In the genomic region with DNA sequence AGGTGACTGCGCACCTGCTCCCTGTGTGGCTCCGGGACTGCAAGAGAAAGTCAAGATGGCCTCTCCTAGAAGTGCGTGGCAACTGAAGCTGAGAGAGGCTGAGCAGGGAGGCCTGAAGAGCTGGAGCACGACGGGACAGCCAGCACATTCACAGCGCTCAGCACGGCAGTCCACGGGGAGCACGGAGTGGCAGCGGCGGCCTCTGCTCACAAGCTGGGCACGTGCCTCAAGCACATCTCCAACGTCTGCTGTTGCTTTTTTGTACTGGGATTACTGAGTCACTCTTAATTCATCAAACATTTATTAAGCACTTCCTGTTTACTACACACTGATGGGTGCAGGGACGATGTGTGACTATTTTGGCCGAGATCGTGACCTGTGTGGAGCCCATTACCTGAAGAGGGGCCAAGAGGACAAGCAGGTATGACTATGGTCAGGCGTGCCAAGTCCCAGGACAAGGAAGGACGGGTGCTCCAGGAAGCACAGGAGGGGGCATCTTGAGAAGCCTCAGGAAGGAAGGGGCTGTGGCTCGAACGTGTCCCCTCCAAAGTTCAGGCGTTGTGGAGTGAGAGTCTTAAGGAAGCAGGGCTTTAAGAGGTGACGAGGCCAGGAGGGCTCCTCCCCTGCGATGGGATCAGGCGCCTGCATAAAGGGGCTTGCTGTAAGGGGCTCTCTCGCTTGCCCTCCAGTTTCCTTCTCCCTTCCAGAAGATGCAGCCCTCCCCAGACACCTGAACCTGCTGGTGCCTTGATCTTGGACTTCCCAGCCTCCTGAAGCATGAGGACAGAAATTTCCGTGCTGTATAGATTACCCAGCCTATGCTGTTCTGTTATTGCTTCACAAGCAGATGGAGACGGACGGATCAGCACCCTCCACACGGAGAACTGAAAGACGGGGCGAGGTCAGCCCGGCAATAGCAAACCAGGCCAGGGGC, we compare ENCODE assay signal across 20 cellular contexts.
DNase-seq lines count a peak whose midpoint lies in the region; TF ChIP-seq lines count a peak whose summit lies in the region.
"Had no signal": no experiment of that assay in that cellular context is flagged by ENCODE, and none has a peak within 500 bp of the region (broad histone marks: within the 10 kb centered on the region; RNA-seq: fewer than 3 reads in every experiment).

No MANE protein-coding gene starts in this region.

- peaks cover 11% of the 10 kb centered on the region for H3K79me1 ChIP-seq in mesenchymal stem cell (replicated peaks; ENCODE audit: low read length, poor library complexity, severe bottlenecking)

- no peak overlapping the region for H2BK5ac ChIP-seq in mesenchymal stem cell (ENCODE audit: low read depth, low read length, poor library complexity, severe bottlenecking)

- no peak overlapping the region for H2AFZ ChIP-seq in mesenchymal stem cell (ENCODE audit: low read depth, low read length)
- H2AFZ ChIP-seq: hepatocyte had no signal

- H3K9ac ChIP-seq in HUES64 (ENCODE audit: low read depth, low read length): no peak overlapping the region
- H3K9ac ChIP-seq in mesenchymal stem cell (ENCODE audit: low read length): no peak overlapping the region
- H3K9ac ChIP-seq: KMS-11 had no signal

- WGBS in HUES64: 85% methylated on average over 32 of the region's 32 CpGs
- WGBS in mesenchymal stem cell: 83% methylated on average over 31 of the region's 32 CpGs

- no peaks in the 10 kb centered on the region for H3K9me3 Mint-ChIP-seq in type B pancreatic cell
- H3K9me3 Mint-ChIP-seq: activated CD4-positive, alpha-beta memory T cell treated with anti-CD3 and anti-CD28 coated beads, Interleukin-2, amount 10 ng/mL, durations not matched to agents 7 days and 5 days; activated T-cell treated with anti-CD3 and anti-CD28 coated beads, Interleukin-2, amount 50 U/mL, for 72 hours; HFFc6 had no signal

- H3K18ac ChIP-seq in mesenchymal stem cell (ENCODE audit: low read depth in 1 of 2, low read length in 2 of 2): no peak overlapping the region

- no peak for TF ChIP-seq CTCF in type B pancreatic cell (conservative IDR thresholded peaks at IDR 0.05)

- no peak overlapping the region for H4K8ac ChIP-seq in mesenchymal stem cell (ENCODE audit: low read length)

- H3K4me1 Mint-ChIP-seq in type B pancreatic cell (ENCODE audit: unreplicated experiment): peaks cover 22% of the 10 kb centered on the region
- H3K4me1 Mint-ChIP-seq: activated CD4-positive, alpha-beta memory T cell treated with anti-CD3 and anti-CD28 coated beads, Interleukin-2, amount 10 ng/mL, durations not matched to agents 7 days and 5 days had no signal

- H3K14ac ChIP-seq in mesenchymal stem cell (ENCODE audit: low read length in 2 of 2): no peak overlapping the region

- H2BK120ac ChIP-seq in mesenchymal stem cell (ENCODE audit: low read depth, low read length): no peak overlapping the region

- H3K36me3 Mint-ChIP-seq in type B pancreatic cell: no peaks in the 10 kb centered on the region

- no peak overlapping the region for H3K4me2 ChIP-seq in mesenchymal stem cell (ENCODE audit: low read length, poor library complexity, severe bottlenecking)
- H3K4me2 ChIP-seq: KMS-11 had no signal

- peak overlapping the region; percentile 45 for H3K4me3 Mint-ChIP-seq in type B pancreatic cell
- H3K4me3 Mint-ChIP-seq: activated CD4-positive, alpha-beta memory T cell treated with anti-CD3 and anti-CD28 coated beads, Interleukin-2, amount 10 ng/mL, durations not matched to agents 7 days and 5 days; activated T-cell treated with anti-CD3 and anti-CD28 coated beads, Interleukin-2, amount 50 U/mL, for 72 hours; HFFc6 had no signal

- H3K4me1 ChIP-seq in HUES64 (ENCODE audit: insufficient read depth, low read length) (peaks cover 26% of the 10 kb centered on the region), mesenchymal stem cell (ENCODE audit: control insufficient read depth, insufficient read depth, low read depth, low read length) (peaks cover 27% of the 10 kb centered on the region)

- H3K36me3 ChIP-seq in HUES64 (ENCODE audit: insufficient read depth, low read length): no peaks in the 10 kb centered on the region
- H3K36me3 ChIP-seq in mesenchymal stem cell (ENCODE audit: control insufficient read depth in 1 of 2, insufficient read depth in 2 of 2, low read depth in 1 of 2, low read length in 2 of 2): peaks cover 0 to 5% of the 10 kb centered on the region in 2 experiments
- H3K36me3 ChIP-seq: ovary had no signal

- peak; percentile 48 for DNase-seq in dermis blood vessel endothelial cell
- no peak for DNase-seq in mesenchymal stem cell
- DNase-seq in type B pancreatic cell (ENCODE audit: extremely low spot score, unreplicated experiment): no peak
- DNase-seq in activated naive CD4-positive, alpha-beta T cell treated with Interleukin-2 at 50 U/mL for 16 hours: no peak
- no peak for DNase-seq in COLO829 (ENCODE audit: low spot score)
- DNase-seq in NCI-H187 (lab: John Stamatoyannopoulos, UW): no peak
- DNase-seq: activated CD4-positive, alpha-beta memory T cell treated with anti-CD3 and anti-CD28 coated beads, Interleukin-2, amount 10 ng/mL, durations not matched to agents 7 days and 5 days; activated T-cell treated with anti-CD3 and anti-CD28 coated beads, Interleukin-2, amount 50 U/mL, for 72 hours; AML-193; HFFc6; mucosa of descending colon; NCI-H1092; NCI-H2107; NCI-H526; ovary; stimulated activated CD4-positive, alpha-beta T cell treated with anti-CD3 and anti-CD28 coated beads, Interleukin-2, amount 100 ng/mL, for 48 hours had no signal

- H2BK12ac ChIP-seq in mesenchymal stem cell (ENCODE audit: low read length in 2 of 2): no peak overlapping the region

- peak overlapping the region; percentile 64 for H3K27ac Mint-ChIP-seq in type B pancreatic cell
- H3K27ac Mint-ChIP-seq: activated CD4-positive, alpha-beta memory T cell treated with anti-CD3 and anti-CD28 coated beads, Interleukin-2, amount 10 ng/mL, durations not matched to agents 7 days and 5 days; activated T-cell treated with anti-CD3 and anti-CD28 coated beads, Interleukin-2, amount 50 U/mL, for 72 hours had no signal

- H4K91ac ChIP-seq in mesenchymal stem cell (ENCODE audit: low read length): no peak overlapping the region

- H2BK15ac ChIP-seq in mesenchymal stem cell (ENCODE audit: low read depth, poor library complexity, severe bottlenecking): no peak overlapping the region

- H3K9me3 ChIP-seq in HUES64 (ENCODE audit: insufficient read depth, low read depth, low read length) (no peaks in the 10 kb centered on the region), mesenchymal stem cell (ENCODE audit: control insufficient read depth, low read length) (no peaks in the 10 kb centered on the region)
- H3K9me3 ChIP-seq: mucosa of descending colon, ovary had no signal

- no peak overlapping the region for H3K23ac ChIP-seq in mesenchymal stem cell (ENCODE audit: low read length in 2 of 2)

- H3K4me3 ChIP-seq in HUES64 (ENCODE audit: low read length) (no peak overlapping the region), mesenchymal stem cell (ENCODE audit: insufficient read depth in 1 of 2, low read depth in 1 of 2, low read length in 2 of 2) (no peak overlapping the region)
- H3K4me3 ChIP-seq: hepatocyte, mucosa of descending colon, ovary had no signal

- H3K27ac ChIP-seq in HUES64 (ENCODE audit: low read depth, low read length): 0 out of 2 replicates have a peak overlapping the region, but pooled peaks have one; percentile 24
- H3K27ac ChIP-seq in mesenchymal stem cell (ENCODE audit: low read length, poor library complexity, severe bottlenecking): peak overlapping the region; percentile 20
- H3K27ac ChIP-seq: KMS-11, ovary, WERI-Rb-1 had no signal

- no peaks in the 10 kb centered on the region for H3K27me3 Mint-ChIP-seq in type B pancreatic cell
- H3K27me3 Mint-ChIP-seq: activated CD4-positive, alpha-beta memory T cell treated with anti-CD3 and anti-CD28 coated beads, Interleukin-2, amount 10 ng/mL, durations not matched to agents 7 days and 5 days had no signal

- H2AK5ac ChIP-seq in mesenchymal stem cell (ENCODE audit: low read length, severe bottlenecking): peak overlapping the region; percentile 2

- no peak overlapping the region for H3K4ac ChIP-seq in mesenchymal stem cell (ENCODE audit: low read depth in 1 of 2, low read length in 2 of 2)

- no peaks in the 10 kb centered on the region for H3K27me3 ChIP-seq in HUES64 (ENCODE audit: insufficient read depth, low read length)
- no peaks in the 10 kb centered on the region for H3K27me3 ChIP-seq in mesenchymal stem cell (ENCODE audit: control insufficient read depth in 1 of 2, insufficient read depth in 1 of 2, low read length in 2 of 2)
- H3K27me3 ChIP-seq: hepatocyte, ovary had no signal
